ENCODE assay signal across 26 cellular contexts in genomic region chr14:21056520-21057163, GRCh38. TPM values are rescaled to one million over a fixed set of nuclear protein-coding genes. Genes with fewer than 3 reads are reported as not detected.
DNase-seq lines count a peak whose midpoint lies in the region; TF ChIP-seq lines count a peak whose summit lies in the region.
"Had no signal": no experiment of that assay in that cellular context is flagged by ENCODE, and none has a peak within 500 bp of the region (broad histone marks: within the 10 kb centered on the region; RNA-seq: fewer than 3 reads in every experiment).

No MANE protein-coding gene starts in this region.

- H3K4me1 ChIP-seq in HAP-1 = no peaks in the 10 kb centered on the region
- no peaks in the 10 kb centered on the region for H3K4me1 ChIP-seq in ovary (ENCODE audit: insufficient read depth)

- in situ Hi-C loops in HAP-1 (cut with MboI; ENCODE audit: low sequenced_read_pairs) = no loop called here

- intact Hi-C loops in ovary (cut with DNase I) = no loop called here

- peak; percentile 63 for DNase-seq in EH (ENCODE audit: low read depth)
- DNase-seq in M059J (ENCODE audit: low read depth) = peak; percentile 22
- peak; percentile 61 for DNase-seq in epithelial cell of esophagus (ENCODE audit: low read depth)
- DNase-seq in mucosa of gallbladder (ENCODE audit: low spot score) = peak; percentile 79
- no peak for DNase-seq in HAP-1 (ENCODE audit: low spot score in 2 of 2)
- no peak for DNase-seq in A172 (ENCODE audit: low spot score)
- DNase-seq in ovary = no peak
- no peak for DNase-seq in T1000 (lab: John Stamatoyannopoulos, UW)
- DNase-seq: activated CD4-positive, alpha-beta memory T cell treated with anti-CD3 and anti-CD28 coated beads for 36 hours; activated CD4-positive, CD25-positive, alpha-beta regulatory T cell; activated gamma-delta T cell treated with Interleukin-2 at 50 U/mL for 16 hours; DMS153; head of caudate nucleus; NCI-H1092; NCI-H2029; NCI-H345; stimulated activated CD4-positive, alpha-beta T cell treated with anti-CD3 and anti-CD28 coated beads, Interleukin-2, amount 100 ng/mL, for 48 hours; stimulated activated naive CD4-positive, alpha-beta T cell had no signal

- no peak for TF ChIP-seq POLR2A in ovary (IDR thresholded peaks at IDR 0.05)

- H3K27me3 ChIP-seq in HAP-1 (ENCODE audit: low read depth) = no peaks in the 10 kb centered on the region; the same call in 1 of the 2 replicates
- no peaks in the 10 kb centered on the region for H3K27me3 ChIP-seq in ovary

- H3K27ac ChIP-seq in ovary = no peak overlapping the region
- H3K27ac ChIP-seq: coronary artery, thoracic aorta had no signal

- H3K4me3 ChIP-seq in epithelial cell of esophagus (ENCODE audit: low read length) (no peak overlapping the region), HAP-1 (no peak overlapping the region), ovary (no peak overlapping the region)
- H3K4me3 ChIP-seq: coronary artery, skin epidermis, thoracic aorta had no signal

- H3K9me3 ChIP-seq in HAP-1 = no peaks in the 10 kb centered on the region
- no peaks in the 10 kb centered on the region for H3K9me3 ChIP-seq in ovary
- H3K9me3 ChIP-seq: thoracic aorta had no signal

- no peaks in the 10 kb centered on the region for H3K36me3 ChIP-seq in HAP-1 (replicated peaks)
- H3K36me3 ChIP-seq in ovary = no peaks in the 10 kb centered on the region
- H3K36me3 ChIP-seq: thoracic aorta had no signal

- TF ChIP-seq CTCF in epithelial cell of esophagus (IDR thresholded peaks at IDR 0.05; ENCODE audit: insufficient read depth, low read depth, low read length, missing control alignments) (no peak), ovary (IDR thresholded peaks at IDR 0.05) (no peak)

- no peak for TF ChIP-seq EP300 in ovary (IDR thresholded peaks at IDR 0.05)

- 75 to 82% (median 78%) methylated on average over 10 of the region's 10 CpGs for WGBS in ovary, 3 donors

RNA-seq across cellular contexts. Expression of gene RNASE8, which starts 1.0 kb away (rescaled TPM):
- not detected in 2 replicates for total RNA-seq in M059J (2014; rRNA removed; shearing (Covaris generic))
- not detected for total RNA-seq in mucosa of gallbladder
- total RNA-seq in A172 (2014; rRNA removed; shearing (Covaris generic)) = not detected in 2 replicates
- total RNA-seq in ovary = not detected
- not detected for polyA plus RNA-seq in ovary
- total RNA-seq: activated CD4-positive, alpha-beta memory T cell treated with anti-CD3 and anti-CD28 coated beads for 36 hours; left lobe of liver; neural crest cell; pulmonary artery endothelial cell; thoracic aorta had no signal
- polyA plus RNA-seq: adipose tissue, AG04450 had no signal

RNA-seq across cellular contexts. Expression of gene ARHGEF40, which starts 13.5 kb away (rescaled TPM):
- 12.0 and 24.8 TPM in 2 replicates for total RNA-seq in M059J (2014; rRNA removed; shearing (Covaris generic))
- 124 TPM for total RNA-seq in mucosa of gallbladder
- 19.8 and 21.2 TPM in 2 replicates for total RNA-seq in A172 (2014; rRNA removed; shearing (Covaris generic))
- total RNA-seq in ovary = 10 to 100 TPM; 31.0 to 98.3 (median 66.1) TPM
- 10 to 100 TPM; 29.8 to 34.3 TPM for polyA plus RNA-seq in ovary

RNA-seq across cellular contexts. Expression of gene RNASE7, which starts 14.5 kb away (rescaled TPM):
- not detected in 2 replicates for total RNA-seq in M059J (2014; rRNA removed; shearing (Covaris generic))
- total RNA-seq in mucosa of gallbladder (22.1 TPM), ovary (not detected)
- total RNA-seq in A172 (2014; rRNA removed; shearing (Covaris generic)) = not detected in 2 replicates
- polyA plus RNA-seq in ovary = not detected
- total RNA-seq: activated CD4-positive, alpha-beta memory T cell treated with anti-CD3 and anti-CD28 coated beads for 36 hours; neural crest cell; pulmonary artery endothelial cell had no signal
- polyA plus RNA-seq: AG04450 had no signal

RNA-seq across cellular contexts. Expression of gene RNASE13, which starts 22.0 kb away (rescaled TPM):
- total RNA-seq in M059J (2014; rRNA removed; shearing (Covaris generic)) = not detected in 2 replicates
- 0.12 TPM for total RNA-seq in mucosa of gallbladder
- not detected in 2 replicates for total RNA-seq in A172 (2014; rRNA removed; shearing (Covaris generic))
- not detected for total RNA-seq in ovary
- not detected for polyA plus RNA-seq in ovary
- total RNA-seq: activated CD4-positive, alpha-beta memory T cell treated with anti-CD3 and anti-CD28 coated beads for 36 hours; neural crest cell; pulmonary artery endothelial cell; thoracic aorta had no signal
- polyA plus RNA-seq: adipose tissue, AG04450 had no signal

RNA-seq across cellular contexts. Expression of gene TPPP2, which starts 26.6 kb away (rescaled TPM):
- not detected in 2 replicates for total RNA-seq in M059J (2014; rRNA removed; shearing (Covaris generic))
- total RNA-seq in mucosa of gallbladder = 0.81 TPM
- not detected in 2 replicates for total RNA-seq in A172 (2014; rRNA removed; shearing (Covaris generic))
- total RNA-seq in ovary = 1 to 10 TPM in 5 of 7 donors, under 1 TPM in 1, not detected in 1; 0.72 to 2.5 (median 1.4) TPM
- 1 to 10 TPM in 1 of 2 donors, under 1 TPM in 1; 0.62 to 1.1 TPM for polyA plus RNA-seq in ovary
- total RNA-seq: activated CD4-positive, alpha-beta memory T cell treated with anti-CD3 and anti-CD28 coated beads for 36 hours; neural crest cell; pulmonary artery endothelial cell; thoracic aorta had no signal
- polyA plus RNA-seq: adipose tissue, AG04450 had no signal

Comparison
In these comparisons a context has a peak if more than half of its experiments do, and no peak if none do; other contexts are left out.
1. DNase-seq: peak in EH (single experiment), M059J (single experiment), epithelial cell of esophagus (single experiment) and mucosa of gallbladder (single experiment); none in HAP-1 (0 of 2), A172 (single experiment), ovary (0 of 5) and T1000 (single experiment).
2. RNA of gene RNASE7, which starts 14.5 kb away (total RNA-seq): 22.1 TPM in mucosa of gallbladder (single experiment); not detected in M059J, not detected in A172 and not detected in ovary; every median in the first group is over 10 times any median in the second.